In the genomic region with DNA sequence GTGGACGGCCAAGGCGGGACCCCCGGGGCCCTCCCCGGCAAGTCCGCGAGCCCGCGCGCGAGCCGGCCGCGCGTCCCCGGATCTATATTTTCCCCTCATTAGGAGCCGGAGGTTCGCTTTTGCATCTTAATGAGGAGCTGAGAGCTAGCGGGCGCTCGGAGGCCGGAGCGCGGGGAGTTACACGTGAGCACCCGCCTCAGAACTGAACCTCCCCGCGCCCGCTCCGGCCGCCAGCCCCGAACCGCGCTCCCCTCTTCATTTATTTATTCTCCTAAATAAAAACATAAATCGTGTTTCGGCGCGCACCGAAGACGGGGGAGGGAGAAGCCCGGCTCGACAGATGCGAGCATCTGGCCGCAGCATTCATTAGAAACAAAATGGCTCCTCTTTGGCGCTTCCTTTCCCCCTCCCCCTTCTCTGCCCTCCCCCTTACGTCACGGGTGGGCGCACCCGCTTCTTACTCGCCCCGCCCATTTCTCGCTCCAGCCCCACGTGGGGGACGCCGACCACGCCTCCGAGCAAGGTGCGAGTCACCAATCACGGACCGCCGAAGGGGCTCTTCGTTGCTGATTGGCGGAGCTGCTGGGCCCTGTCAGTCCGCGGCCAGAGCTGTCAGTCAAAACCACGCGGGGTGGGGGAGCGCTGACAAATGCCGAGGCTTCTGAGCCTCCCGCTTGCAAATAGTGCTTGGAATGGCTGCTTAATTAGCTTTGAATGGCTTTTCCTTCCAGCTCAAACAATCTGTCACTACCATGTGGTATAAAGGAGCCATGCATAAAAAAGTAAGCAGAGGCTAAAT, we compare ENCODE assay signal across 1 cellular context.
TF ChIP-seq lines count a peak whose summit lies in the region.

No MANE protein-coding gene starts in this region.

TF ChIP-seq in HepG2, 621 proteins besides CTCF, POLR2A, EP300 and RAD21 (continued from another document and continues in another):
- TF ChIP-seq THYN1 (CRISPR knock-in tag; IDR thresholded peaks at IDR 0.05; ENCODE audit: borderline replicate concordance, low read depth) (no peak), YEATS4 (CRISPR knock-in tag; IDR thresholded peaks at IDR 0.05; ENCODE audit: borderline replicate concordance) (no peak), ZNF772 (CRISPR knock-in tag; IDR thresholded peaks at IDR 0.05) (peak; percentile 66; the same call in 1 of the 2 replicates), HCFC1 (IDR thresholded peaks at IDR 0.05; ENCODE audit: low read depth, low read length) (no peak), YY1 (IDR thresholded peaks at IDR 0.05; ENCODE audit: insufficient read depth, insufficient replicate concordance, low read depth, low read length) (peak; percentile 88), ETV5 (CRISPR knock-in tag; IDR thresholded peaks at IDR 0.05; ENCODE audit: borderline replicate concordance) (no peak), ZNF331 (CRISPR knock-in tag; IDR thresholded peaks at IDR 0.05) (peak; percentile 15; the same call in 1 of the 2 replicates), SIN3B (IDR thresholded peaks at IDR 0.05; ENCODE audit: low read length) (no peak), TEAD2 (CRISPR knock-in tag; IDR thresholded peaks at IDR 0.05) (no peak), ZBTB1 (CRISPR knock-in tag; IDR thresholded peaks at IDR 0.05; ENCODE audit: borderline replicate concordance) (no peak), MTA3 (CRISPR knock-in tag; IDR thresholded peaks at IDR 0.05) (no peak), SNAPC2 (CRISPR knock-in tag; IDR thresholded peaks at IDR 0.05) (no peak), ZNF724P (CRISPR knock-in tag; IDR thresholded peaks at IDR 0.05; ENCODE audit: borderline replicate concordance) (no peak), ZFP41 (CRISPR knock-in tag; IDR thresholded peaks at IDR 0.05; ENCODE audit: borderline replicate concordance) (no peak), KAT2B (IDR thresholded peaks at IDR 0.05; ENCODE audit: borderline replicate concordance, low read depth, low read length) (no peak), ZBTB20 (CRISPR knock-in tag; IDR thresholded peaks at IDR 0.05; ENCODE audit: borderline replicate concordance, low read depth) (0 out of 2 replicates have a peak, but pooled peaks have one; percentile 18), STAT5B (CRISPR knock-in tag; IDR thresholded peaks at IDR 0.05) (no peak), RBM39 (IDR thresholded peaks at IDR 0.05; ENCODE audit: low read depth, low read length, poor library complexity, severe bottlenecking) (peak; percentile 72), ZNF839 (CRISPR knock-in tag; IDR thresholded peaks at IDR 0.05; ENCODE audit: borderline replicate concordance) (no peak), NRL (CRISPR knock-in tag; IDR thresholded peaks at IDR 0.05; ENCODE audit: borderline replicate concordance) (no peak), HNF4A (CRISPR knock-in tag; IDR thresholded peaks at IDR 0.05) (0 out of 2 replicates have a peak, but pooled peaks have one; percentile 9), ZNF343 (CRISPR knock-in tag; IDR thresholded peaks at IDR 0.05) (no peak), ZNF260 (CRISPR knock-in tag; IDR thresholded peaks at IDR 0.05; ENCODE audit: borderline replicate concordance, low read depth) (no peak), ZNF160 (CRISPR knock-in tag; IDR thresholded peaks at IDR 0.05) (no peak), REPIN1 (CRISPR knock-in tag; IDR thresholded peaks at IDR 0.05; ENCODE audit: borderline replicate concordance, low read depth) (peak; percentile 81; the same call in 1 of the 2 replicates), ZNF530 (CRISPR knock-in tag; IDR thresholded peaks at IDR 0.05; ENCODE audit: low read depth) (no peak), TBX2 (CRISPR knock-in tag; IDR thresholded peaks at IDR 0.05; ENCODE audit: borderline replicate concordance) (peak; percentile 96), CEBPB (IDR thresholded peaks at IDR 0.05; ENCODE audit: borderline replicate concordance, low read depth, low read length) (no peak), SAP130 (CRISPR knock-in tag; IDR thresholded peaks at IDR 0.05; ENCODE audit: low read depth) (peak; percentile 74), KDM4B (CRISPR knock-in tag; IDR thresholded peaks at IDR 0.05) (no peak), ZBTB21 (CRISPR knock-in tag; IDR thresholded peaks at IDR 0.05) (no peak), ZNF572 (CRISPR knock-in tag; IDR thresholded peaks at IDR 0.05) (no peak), KAT7 (CRISPR knock-in tag; IDR thresholded peaks at IDR 0.05; ENCODE audit: borderline replicate concordance) (no peak)
- TF ChIP-seq, protein P1, sequence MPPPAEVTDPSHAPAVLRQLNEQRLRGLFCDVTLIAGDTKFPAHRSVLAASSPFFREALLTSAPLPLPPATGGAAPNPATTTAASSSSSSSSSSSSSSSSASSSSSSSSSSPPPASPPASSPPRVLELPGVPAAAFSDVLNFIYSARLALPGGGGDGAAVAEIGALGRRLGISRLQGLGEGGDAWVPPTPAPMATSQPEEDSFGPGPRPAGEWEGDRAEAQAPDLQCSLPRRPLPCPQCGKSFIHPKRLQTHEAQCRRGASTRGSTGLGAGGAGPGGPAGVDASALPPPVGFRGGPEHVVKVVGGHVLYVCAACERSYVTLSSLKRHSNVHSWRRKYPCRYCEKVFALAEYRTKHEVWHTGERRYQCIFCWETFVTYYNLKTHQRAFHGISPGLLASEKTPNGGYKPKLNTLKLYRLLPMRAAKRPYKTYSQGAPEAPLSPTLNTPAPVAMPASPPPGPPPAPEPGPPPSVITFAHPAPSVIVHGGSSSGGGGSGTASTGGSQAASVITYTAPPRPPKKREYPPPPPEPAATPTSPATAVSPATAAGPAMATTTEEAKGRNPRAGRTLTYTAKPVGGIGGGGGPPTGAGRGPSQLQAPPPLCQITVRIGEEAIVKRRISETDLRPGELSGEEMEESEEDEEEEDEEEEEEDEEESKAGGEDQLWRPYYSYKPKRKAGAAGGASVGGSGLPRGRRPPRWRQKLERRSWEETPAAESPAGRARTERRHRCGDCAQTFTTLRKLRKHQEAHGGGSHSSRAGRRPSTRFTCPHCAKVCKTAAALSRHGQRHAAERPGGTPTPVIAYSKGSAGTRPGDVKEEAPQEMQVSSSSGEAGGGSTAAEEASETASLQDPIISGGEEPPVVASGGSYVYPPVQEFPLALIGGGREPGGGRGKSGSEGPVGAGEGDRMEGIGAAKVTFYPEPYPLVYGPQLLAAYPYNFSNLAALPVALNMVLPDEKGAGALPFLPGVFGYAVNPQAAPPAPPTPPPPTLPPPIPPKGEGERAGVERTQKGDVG (CRISPR knock-in tag; IDR thresholded peaks at IDR 0.05; ENCODE audit: borderline replicate concordance) = no peak
- TF ChIP-seq, protein P2, sequence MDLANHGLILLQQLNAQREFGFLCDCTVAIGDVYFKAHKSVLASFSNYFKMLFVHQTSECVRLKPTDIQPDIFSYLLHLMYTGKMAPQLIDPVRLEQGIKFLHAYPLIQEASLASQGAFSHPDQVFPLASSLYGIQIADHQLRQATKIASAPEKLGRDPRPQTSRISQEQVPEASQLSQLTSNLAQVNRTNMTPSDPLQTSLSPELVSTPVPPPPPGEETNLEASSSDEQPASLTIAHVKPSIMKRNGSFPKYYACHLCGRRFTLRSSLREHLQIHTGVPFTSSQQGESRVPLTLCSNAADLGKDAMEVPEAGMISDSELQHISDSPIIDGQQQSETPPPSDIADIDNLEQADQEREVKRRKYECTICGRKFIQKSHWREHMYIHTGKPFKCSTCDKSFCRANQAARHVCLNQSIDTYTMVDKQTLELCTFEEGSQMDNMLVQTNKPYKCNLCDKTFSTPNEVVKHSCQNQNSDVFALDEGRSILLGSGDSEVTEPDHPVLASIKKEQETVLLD (CRISPR knock-in tag; IDR thresholded peaks at IDR 0.05; ENCODE audit: low read depth) = peak; percentile 57; the same call in 1 of the 2 replicates
- TF ChIP-seq, protein P3, sequence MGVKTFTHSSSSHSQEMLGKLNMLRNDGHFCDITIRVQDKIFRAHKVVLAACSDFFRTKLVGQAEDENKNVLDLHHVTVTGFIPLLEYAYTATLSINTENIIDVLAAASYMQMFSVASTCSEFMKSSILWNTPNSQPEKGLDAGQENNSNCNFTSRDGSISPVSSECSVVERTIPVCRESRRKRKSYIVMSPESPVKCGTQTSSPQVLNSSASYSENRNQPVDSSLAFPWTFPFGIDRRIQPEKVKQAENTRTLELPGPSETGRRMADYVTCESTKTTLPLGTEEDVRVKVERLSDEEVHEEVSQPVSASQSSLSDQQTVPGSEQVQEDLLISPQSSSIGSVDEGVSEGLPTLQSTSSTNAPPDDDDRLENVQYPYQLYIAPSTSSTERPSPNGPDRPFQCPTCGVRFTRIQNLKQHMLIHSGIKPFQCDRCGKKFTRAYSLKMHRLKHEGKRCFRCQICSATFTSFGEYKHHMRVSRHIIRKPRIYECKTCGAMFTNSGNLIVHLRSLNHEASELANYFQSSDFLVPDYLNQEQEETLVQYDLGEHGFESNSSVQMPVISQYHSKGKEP (CRISPR knock-in tag; IDR thresholded peaks at IDR 0.05) = no peak
- TF ChIP-seq, protein P4, sequence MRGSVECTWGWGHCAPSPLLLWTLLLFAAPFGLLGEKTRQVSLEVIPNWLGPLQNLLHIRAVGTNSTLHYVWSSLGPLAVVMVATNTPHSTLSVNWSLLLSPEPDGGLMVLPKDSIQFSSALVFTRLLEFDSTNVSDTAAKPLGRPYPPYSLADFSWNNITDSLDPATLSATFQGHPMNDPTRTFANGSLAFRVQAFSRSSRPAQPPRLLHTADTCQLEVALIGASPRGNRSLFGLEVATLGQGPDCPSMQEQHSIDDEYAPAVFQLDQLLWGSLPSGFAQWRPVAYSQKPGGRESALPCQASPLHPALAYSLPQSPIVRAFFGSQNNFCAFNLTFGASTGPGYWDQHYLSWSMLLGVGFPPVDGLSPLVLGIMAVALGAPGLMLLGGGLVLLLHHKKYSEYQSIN (CRISPR knock-in tag; IDR thresholded peaks at IDR 0.05; ENCODE audit: borderline replicate concordance) = no peak
- TF ChIP-seq, protein P5, sequence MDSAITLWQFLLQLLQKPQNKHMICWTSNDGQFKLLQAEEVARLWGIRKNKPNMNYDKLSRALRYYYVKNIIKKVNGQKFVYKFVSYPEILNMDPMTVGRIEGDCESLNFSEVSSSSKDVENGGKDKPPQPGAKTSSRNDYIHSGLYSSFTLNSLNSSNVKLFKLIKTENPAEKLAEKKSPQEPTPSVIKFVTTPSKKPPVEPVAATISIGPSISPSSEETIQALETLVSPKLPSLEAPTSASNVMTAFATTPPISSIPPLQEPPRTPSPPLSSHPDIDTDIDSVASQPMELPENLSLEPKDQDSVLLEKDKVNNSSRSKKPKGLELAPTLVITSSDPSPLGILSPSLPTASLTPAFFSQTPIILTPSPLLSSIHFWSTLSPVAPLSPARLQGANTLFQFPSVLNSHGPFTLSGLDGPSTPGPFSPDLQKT (CRISPR knock-in tag; IDR thresholded peaks at IDR 0.05; ENCODE audit: borderline replicate concordance) = no peak
- TF ChIP-seq, protein P6, sequence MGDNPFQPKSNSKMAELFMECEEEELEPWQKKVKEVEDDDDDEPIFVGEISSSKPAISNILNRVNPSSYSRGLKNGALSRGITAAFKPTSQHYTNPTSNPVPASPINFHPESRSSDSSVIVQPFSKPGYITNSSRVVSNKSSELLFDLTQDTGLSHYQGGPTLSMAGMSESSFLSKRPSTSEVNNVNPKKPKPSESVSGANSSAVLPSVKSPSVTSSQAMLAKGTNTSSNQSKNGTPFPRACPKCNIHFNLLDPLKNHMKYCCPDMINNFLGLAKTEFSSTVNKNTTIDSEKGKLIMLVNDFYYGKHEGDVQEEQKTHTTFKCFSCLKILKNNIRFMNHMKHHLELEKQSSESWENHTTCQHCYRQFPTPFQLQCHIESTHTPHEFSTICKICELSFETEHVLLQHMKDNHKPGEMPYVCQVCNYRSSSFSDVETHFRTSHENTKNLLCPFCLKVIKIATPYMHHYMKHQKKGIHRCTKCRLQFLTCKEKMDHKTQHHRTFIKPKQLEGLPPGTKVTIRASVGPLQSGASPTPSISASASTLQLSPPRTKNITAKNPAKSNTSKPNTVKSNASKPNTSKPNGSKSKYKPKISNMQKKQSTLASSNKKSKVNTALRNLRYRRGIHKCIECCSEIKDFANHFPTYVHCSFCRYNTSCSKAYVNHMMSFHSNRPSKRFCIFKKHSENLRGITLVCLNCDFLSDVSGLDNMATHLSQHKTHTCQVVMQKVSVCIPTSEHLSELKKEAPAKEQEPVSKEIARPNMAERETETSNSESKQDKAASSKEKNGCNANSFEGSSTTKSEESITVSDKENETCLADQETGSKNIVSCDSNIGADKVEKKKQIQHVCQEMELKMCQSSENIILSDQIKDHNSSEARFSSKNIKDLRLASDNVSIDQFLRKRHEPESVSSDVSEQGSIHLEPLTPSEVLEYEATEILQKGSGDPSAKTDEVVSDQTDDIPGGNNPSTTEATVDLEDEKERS (CRISPR knock-in tag; IDR thresholded peaks at IDR 0.05) = 0 out of 2 replicates have a peak, but pooled peaks have one; percentile 43
- TF ChIP-seq, protein P7, sequence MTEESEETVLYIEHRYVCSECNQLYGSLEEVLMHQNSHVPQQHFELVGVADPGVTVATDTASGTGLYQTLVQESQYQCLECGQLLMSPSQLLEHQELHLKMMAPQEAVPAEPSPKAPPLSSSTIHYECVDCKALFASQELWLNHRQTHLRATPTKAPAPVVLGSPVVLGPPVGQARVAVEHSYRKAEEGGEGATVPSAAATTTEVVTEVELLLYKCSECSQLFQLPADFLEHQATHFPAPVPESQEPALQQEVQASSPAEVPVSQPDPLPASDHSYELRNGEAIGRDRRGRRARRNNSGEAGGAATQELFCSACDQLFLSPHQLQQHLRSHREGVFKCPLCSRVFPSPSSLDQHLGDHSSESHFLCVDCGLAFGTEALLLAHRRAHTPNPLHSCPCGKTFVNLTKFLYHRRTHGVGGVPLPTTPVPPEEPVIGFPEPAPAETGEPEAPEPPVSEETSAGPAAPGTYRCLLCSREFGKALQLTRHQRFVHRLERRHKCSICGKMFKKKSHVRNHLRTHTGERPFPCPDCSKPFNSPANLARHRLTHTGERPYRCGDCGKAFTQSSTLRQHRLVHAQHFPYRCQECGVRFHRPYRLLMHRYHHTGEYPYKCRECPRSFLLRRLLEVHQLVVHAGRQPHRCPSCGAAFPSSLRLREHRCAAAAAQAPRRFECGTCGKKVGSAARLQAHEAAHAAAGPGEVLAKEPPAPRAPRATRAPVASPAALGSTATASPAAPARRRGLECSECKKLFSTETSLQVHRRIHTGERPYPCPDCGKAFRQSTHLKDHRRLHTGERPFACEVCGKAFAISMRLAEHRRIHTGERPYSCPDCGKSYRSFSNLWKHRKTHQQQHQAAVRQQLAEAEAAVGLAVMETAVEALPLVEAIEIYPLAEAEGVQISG (CRISPR knock-in tag; IDR thresholded peaks at IDR 0.05) = peak; percentile 48; the same call in 1 of the 2 replicates
- TF ChIP-seq, protein P8, sequence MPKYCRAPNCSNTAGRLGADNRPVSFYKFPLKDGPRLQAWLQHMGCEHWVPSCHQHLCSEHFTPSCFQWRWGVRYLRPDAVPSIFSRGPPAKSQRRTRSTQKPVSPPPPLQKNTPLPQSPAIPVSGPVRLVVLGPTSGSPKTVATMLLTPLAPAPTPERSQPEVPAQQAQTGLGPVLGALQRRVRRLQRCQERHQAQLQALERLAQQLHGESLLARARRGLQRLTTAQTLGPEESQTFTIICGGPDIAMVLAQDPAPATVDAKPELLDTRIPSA (CRISPR knock-in tag; IDR thresholded peaks at IDR 0.05; ENCODE audit: borderline replicate concordance) = no peak
